In the genomic region with DNA sequence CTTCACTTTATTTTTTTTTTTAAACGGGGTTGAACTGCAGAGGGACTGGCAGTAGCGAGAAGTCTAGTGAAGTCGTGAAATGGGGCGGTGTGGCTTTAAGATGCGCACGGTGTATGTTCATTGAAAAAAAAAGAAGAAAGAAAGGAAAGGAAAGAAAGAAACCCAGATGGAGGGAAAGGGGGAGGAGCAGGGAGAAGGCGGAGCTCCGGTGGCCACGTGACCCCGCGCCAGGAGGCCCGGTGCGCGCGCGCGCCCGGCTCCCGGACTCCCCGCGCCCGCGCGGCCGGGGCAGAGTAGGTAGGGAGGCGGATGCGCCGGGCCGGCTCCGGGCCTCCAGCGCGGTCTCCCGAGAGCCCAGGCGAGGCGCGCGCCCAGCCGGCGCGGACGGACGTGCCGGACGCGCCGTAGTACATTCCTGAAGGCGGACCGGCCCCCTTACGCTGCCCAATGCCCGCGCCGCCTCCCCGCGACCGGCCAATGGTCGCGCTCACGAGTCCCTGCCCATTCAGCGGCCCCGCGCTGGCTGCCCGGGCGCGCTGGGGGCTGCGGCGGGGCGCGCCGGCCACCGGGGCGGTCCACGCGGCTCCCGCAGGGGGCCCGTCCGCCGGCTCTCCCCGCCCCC, we compare ENCODE assay signal across 8 cellular contexts. TPM values are rescaled to one million over a fixed set of nuclear protein-coding genes. Genes with fewer than 3 reads are reported as not detected.
DNase-seq lines count a peak whose midpoint lies in the region; ATAC-seq lines count a peak whose summit lies in the region.

No MANE protein-coding gene starts in this region.

- peak; percentile 29 for ATAC-seq in GM19468 (IDR thresholded peaks at IDR 0.05; ENCODE audit: extremely low read depth, unreplicated experiment)

- DNase-seq in CMK (ENCODE audit: low read depth) (peak; percentile 63), HT-29 (ENCODE audit: low spot score) (peak; percentile 95), NOMO-1 (lab: John Stamatoyannopoulos, UW; ENCODE audit: unreplicated experiment in 2 of 2) (peak; percentile 74 to 76), mesenteric fat pad (ENCODE audit: low spot score) (peak; percentile 95)
- peak; percentile 89 for DNase-seq in activated CD8-positive, alpha-beta memory T cell treated with anti-CD3 and anti-CD28 coated beads, Interleukin-2, amount 50 U/mL, for 48 hours
- DNase-seq in stimulated activated CD8-positive, alpha-beta memory T cell treated with anti-CD3 and anti-CD28 coated beads, Interleukin-12 subunit alpha, Interleukin-12 subunit beta, amount 100 ng/mL, for 1 hour (ENCODE audit: low read depth): peak; percentile 70

- no peaks in the 10 kb centered on the region for H3K36me3 ChIP-seq in endocrine pancreas (ENCODE audit: control insufficient read depth, insufficient read depth, low read length)

- H3K4me3 ChIP-seq in endocrine pancreas (ENCODE audit: control insufficient read depth, insufficient read depth, low read length): peak overlapping the region; percentile 96

- H3K9me3 ChIP-seq in endocrine pancreas (ENCODE audit: control insufficient read depth, low read length): no peaks in the 10 kb centered on the region

- H3K4me1 ChIP-seq in endocrine pancreas (ENCODE audit: control insufficient read depth, insufficient read depth, low read length): no peaks in the 10 kb centered on the region

- no peaks in the 10 kb centered on the region for H3K27me3 ChIP-seq in endocrine pancreas (ENCODE audit: control insufficient read depth, insufficient read depth, low read length)

- H3K9ac ChIP-seq in endocrine pancreas (ENCODE audit: control insufficient read depth, insufficient read depth, low read length): peak overlapping the region; percentile 73

RNA-seq across cellular contexts. Expression of a gene that starts 6.0 kb away (rescaled TPM):
- total RNA-seq in HT-29 (2014; rRNA removed; shearing (Covaris generic)): 5.9 and 6.6 TPM in 2 replicates
- total RNA-seq in mesenteric fat pad: 12.5 TPM

Comparison
In these comparisons a context has a peak if more than half of its experiments do, and no peak if none do; other contexts are left out.
1. Peak in every context shown above with its lines: DNase-seq, ATAC-seq and H3K4me3 ChIP-seq.